In genomic region chr3:21573291-21573690, GRCh38 we compare ENCODE assay signal across 27 cellular contexts.
A peak's percentile ranks its signal among the peaks of the same experiment; 100 is the strongest.
DNase-seq lines count a peak whose midpoint lies in the region; TF ChIP-seq lines count a peak whose summit lies in the region.
"Had no signal": no experiment of that assay in that cellular context is flagged by ENCODE, and none has a peak within 500 bp of the region (broad histone marks: within the 10 kb centered on the region; RNA-seq: fewer than 3 reads in every experiment).

No MANE protein-coding gene starts in this region.

- peaks cover 4% of the 10 kb centered on the region for H3K9me3 Mint-ChIP-seq in activated T-helper 1 cell treated with anti-CD3 and anti-CD28 coated beads, Interleukin-12 subunit alpha, Interleukin-12 subunit beta, Interleukin-2, Interleukin-4 antibody, amounts not matched to agents 30 ng/mL and 10 ng/mL and 1 ng/mL, durations not matched to agents 14 hours and 24 hours and 36 hours
- H3K9me3 Mint-ChIP-seq: HFFc6 had no signal

- H3K36me3 Mint-ChIP-seq in activated T-helper 1 cell treated with anti-CD3 and anti-CD28 coated beads, Interleukin-12 subunit alpha, Interleukin-12 subunit beta, Interleukin-2, Interleukin-4 antibody, amounts not matched to agents 30 ng/mL and 10 ng/mL and 1 ng/mL, durations not matched to agents 14 hours and 24 hours and 36 hours (ENCODE audit: low read depth) = no peaks in the 10 kb centered on the region
- H3K36me3 Mint-ChIP-seq: activated CD4-positive, alpha-beta memory T cell treated with anti-CD3 and anti-CD28 coated beads for 36 hours; activated naive CD8-positive, alpha-beta T cell treated with anti-CD3 and anti-CD28 coated beads for 36 hours; natural killer cell treated with Interleukin-12 subunit alpha and Interleukin-12 subunit beta and Interleukin-15 and Interleukin-18, amount 100 ng/mL, for 72 hours had no signal

- no peak overlapping the region for H3K4me3 ChIP-seq in cardiac fibroblast (replicated peaks in 1 of 2; ENCODE audit: low read depth in 2 of 2, low read length in 2 of 2)
- H3K4me3 ChIP-seq: ascending aorta, lower lobe of right lung, mucosa of descending colon, SJCRH30, vagina had no signal

- no peak overlapping the region for H3K27ac Mint-ChIP-seq in activated T-helper 1 cell treated with anti-CD3 and anti-CD28 coated beads, Interleukin-12 subunit alpha, Interleukin-12 subunit beta, Interleukin-2, Interleukin-4 antibody, amounts not matched to agents 30 ng/mL and 10 ng/mL and 1 ng/mL, durations not matched to agents 14 hours and 24 hours and 36 hours
- H3K27ac Mint-ChIP-seq: activated CD4-positive, alpha-beta memory T cell treated with anti-CD3 and anti-CD28 coated beads for 36 hours; activated naive CD8-positive, alpha-beta T cell treated with anti-CD3 and anti-CD28 coated beads for 36 hours; HFFc6; natural killer cell treated with Interleukin-12 subunit alpha and Interleukin-12 subunit beta and Interleukin-15 and Interleukin-18, amount 100 ng/mL, for 72 hours; stimulated activated naive CD8-positive, alpha-beta T cell treated with anti-CD3 and anti-CD28 coated beads, Interleukin-15, amount 100 ng/mL, for 72 hours had no signal

- intact Hi-C loops in activated T-helper 1 cell treated with anti-CD3 and anti-CD28 coated beads, Interleukin-12 subunit alpha, Interleukin-12 subunit beta, Interleukin-2, Interleukin-4 antibody, amounts not matched to agents 30 ng/mL and 10 ng/mL and 1 ng/mL, durations not matched to agents 14 hours and 24 hours and 36 hours (cut with micrococcal nuclease) = no loop called here

- no peaks in the 10 kb centered on the region for H3K27me3 Mint-ChIP-seq in activated T-helper 1 cell treated with anti-CD3 and anti-CD28 coated beads, Interleukin-12 subunit alpha, Interleukin-12 subunit beta, Interleukin-2, Interleukin-4 antibody, amounts not matched to agents 30 ng/mL and 10 ng/mL and 1 ng/mL, durations not matched to agents 14 hours and 24 hours and 36 hours (ENCODE audit: insufficient read depth)
- H3K27me3 Mint-ChIP-seq: activated CD4-positive, alpha-beta memory T cell treated with anti-CD3 and anti-CD28 coated beads for 36 hours; activated naive CD8-positive, alpha-beta T cell treated with anti-CD3 and anti-CD28 coated beads for 36 hours; natural killer cell treated with Interleukin-12 subunit alpha and Interleukin-12 subunit beta and Interleukin-15 and Interleukin-18, amount 100 ng/mL, for 72 hours; stimulated activated naive CD8-positive, alpha-beta T cell treated with anti-CD3 and anti-CD28 coated beads, Interleukin-15, amount 100 ng/mL, for 72 hours had no signal

- no peaks in the 10 kb centered on the region for H3K4me1 Mint-ChIP-seq in activated T-helper 1 cell treated with anti-CD3 and anti-CD28 coated beads, Interleukin-12 subunit alpha, Interleukin-12 subunit beta, Interleukin-2, Interleukin-4 antibody, amounts not matched to agents 30 ng/mL and 10 ng/mL and 1 ng/mL, durations not matched to agents 14 hours and 24 hours and 36 hours (ENCODE audit: low read depth)
- H3K4me1 Mint-ChIP-seq: activated naive CD8-positive, alpha-beta T cell treated with anti-CD3 and anti-CD28 coated beads for 36 hours; stimulated activated naive CD8-positive, alpha-beta T cell treated with anti-CD3 and anti-CD28 coated beads, Interleukin-15, amount 100 ng/mL, for 72 hours had no signal

- TF ChIP-seq CTCF in cardiac fibroblast (IDR thresholded peaks at IDR 0.05; ENCODE audit: low read depth, low read length) (no peak), GM20000 (IDR thresholded peaks at IDR 0.05; ENCODE audit: extremely low read depth, missing control alignments) (no peak)

- H3K4me3 Mint-ChIP-seq in activated T-helper 1 cell treated with anti-CD3 and anti-CD28 coated beads, Interleukin-12 subunit alpha, Interleukin-12 subunit beta, Interleukin-2, Interleukin-4 antibody, amounts not matched to agents 30 ng/mL and 10 ng/mL and 1 ng/mL, durations not matched to agents 14 hours and 24 hours and 36 hours = no peak overlapping the region
- H3K4me3 Mint-ChIP-seq: activated CD4-positive, alpha-beta memory T cell treated with anti-CD3 and anti-CD28 coated beads for 36 hours; activated naive CD8-positive, alpha-beta T cell treated with anti-CD3 and anti-CD28 coated beads for 36 hours; HFFc6; natural killer cell treated with Interleukin-12 subunit alpha and Interleukin-12 subunit beta and Interleukin-15 and Interleukin-18, amount 100 ng/mL, for 72 hours; stimulated activated naive CD8-positive, alpha-beta T cell treated with anti-CD3 and anti-CD28 coated beads, Interleukin-15, amount 100 ng/mL, for 72 hours had no signal

- DNase-seq in HT1080 (ENCODE audit: low read depth) (peak; percentile 14), NOMO-1 (lab: John Stamatoyannopoulos, UW; ENCODE audit: unreplicated experiment in 2 of 2) (peak; percentile 38 to 73), cardiac fibroblast (ENCODE audit: low read depth in 2 of 2) (peak; percentile 63 to 75), kidney tubule cell (ENCODE audit: low spot score) (peak; percentile 7), midbrain (lab: John Stamatoyannopoulos, UW) (no peak), GM20000 (ENCODE audit: low spot score) (no peak), DMS53 (lab: John Stamatoyannopoulos, UW) (no peak)
- no peak for DNase-seq in activated T-helper 1 cell treated with anti-CD3 and anti-CD28 coated beads, Interleukin-12 subunit alpha, Interleukin-12 subunit beta, Interleukin-2, Interleukin-4 antibody, amounts not matched to agents 30 ng/mL and 10 ng/mL and 1 ng/mL, durations not matched to agents 14 hours and 24 hours and 36 hours (ENCODE audit: low spot score)
- DNase-seq: activated CD4-positive, alpha-beta memory T cell treated with anti-CD3 and anti-CD28 coated beads for 36 hours; activated effector memory CD4-positive, alpha-beta T cell treated with Interleukin-2 at 50 U/mL for 16 hours; activated naive CD8-positive, alpha-beta T cell treated with anti-CD3 and anti-CD28 coated beads for 36 hours; central memory CD4-positive, alpha-beta T cell; dermis blood vessel endothelial cell; GOT3; head of caudate nucleus; HFFc6; kidney glomerular epithelial cell; lower lobe of right lung; mucosa of descending colon; NCI-H1417 treated with DMSO at 0.1 percent for 48 hours; NCI-H2081 treated with DMSO at 0.1 percent for 48 hours; SJCRH30; small intestine; stimulated activated naive CD8-positive, alpha-beta T cell treated with anti-CD3 and anti-CD28 coated beads, Interleukin-15, amount 100 ng/mL, for 72 hours had no signal

Comparison
In these comparisons a context has a peak if more than half of its experiments do, and no peak if none do; other contexts are left out.
1. DNase-seq: peak in HT1080 (single experiment), NOMO-1 (2 of 2), cardiac fibroblast (2 of 2) and kidney tubule cell (single experiment); none in activated T-helper 1 cell treated with anti-CD3 and anti-CD28 coated beads, Interleukin-12 subunit alpha, Interleukin-12 subunit beta, Interleukin-2, Interleukin-4 antibody, amounts not matched to agents 30 ng/mL and 10 ng/mL and 1 ng/mL, durations not matched to agents 14 hours and 24 hours and 36 hours (single experiment), midbrain (single experiment), GM20000 (single experiment) and DMS53 (single experiment).